In the genomic region with DNA sequence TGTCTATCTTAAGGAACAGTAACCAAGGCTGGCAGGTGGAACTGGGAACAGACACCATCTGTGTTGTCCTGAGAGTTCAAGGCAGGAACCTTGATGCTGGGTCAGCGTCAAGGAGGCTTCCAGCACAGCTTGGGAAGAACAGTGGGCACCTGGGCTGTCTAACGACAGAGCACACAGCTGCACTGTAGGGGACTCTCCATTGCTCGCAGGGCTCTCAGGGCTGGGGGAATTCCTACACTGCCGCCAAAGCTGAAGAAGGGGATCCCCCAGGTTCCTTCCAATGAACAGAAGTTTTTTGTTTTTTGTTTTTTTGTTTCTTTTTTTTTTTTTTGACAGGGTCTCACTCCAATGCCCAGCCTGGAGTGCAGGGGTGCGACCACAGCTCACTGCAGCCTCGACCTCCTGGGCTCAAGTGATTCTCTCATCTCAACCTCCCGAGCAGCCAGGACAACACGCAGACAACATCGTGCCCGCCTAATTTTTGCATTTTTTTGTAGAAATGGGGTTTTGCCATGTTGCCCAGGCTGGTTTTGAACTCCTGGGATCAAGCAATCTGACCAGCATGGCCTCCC, we compare ENCODE assay signal across 8 cellular contexts.
DNase-seq lines count a peak whose midpoint lies in the region; ATAC-seq lines count a peak whose summit lies in the region.

No MANE protein-coding gene starts in this region.

- H3K27ac Mint-ChIP-seq in activated naive CD4-positive, alpha-beta T cell treated with anti-CD3 and anti-CD28 coated beads for 36 hours: peak overlapping the region; percentile 53
- no peak overlapping the region for H3K27ac Mint-ChIP-seq in activated naive CD4-positive, alpha-beta T cell treated with anti-CD3 and anti-CD28 coated beads, Interleukin-2, amount 10 ng/mL, durations not matched to agents 7 days and 5 days
- peak overlapping the region; percentile 9 to 40 for H3K27ac Mint-ChIP-seq in stimulated activated naive CD8-positive, alpha-beta T cell treated with anti-CD3 and anti-CD28 coated beads, Interleukin-15, amount 100 ng/mL, for 72 hours

- no peaks in the 10 kb centered on the region for H3K36me3 Mint-ChIP-seq in activated naive CD4-positive, alpha-beta T cell treated with anti-CD3 and anti-CD28 coated beads for 36 hours (ENCODE audit: low read depth)
- no peaks in the 10 kb centered on the region for H3K36me3 Mint-ChIP-seq in activated naive CD4-positive, alpha-beta T cell treated with anti-CD3 and anti-CD28 coated beads, Interleukin-2, amount 10 ng/mL, durations not matched to agents 7 days and 5 days

- CTCF ChIA-PET in activated naive CD4-positive, alpha-beta T cell treated with anti-CD3 and anti-CD28 coated beads for 36 hours (lab: Charles Lee): interaction anchor here (0.6 kb wide), 1 partner anchor 939 kb away, joined by 4 read pairs; no protein-coding TSS in a partner anchor
- CTCF ChIA-PET in activated naive CD4-positive, alpha-beta T cell treated with anti-CD3 and anti-CD28 coated beads, Interleukin-2, amount 10 ng/mL, durations not matched to agents 7 days and 5 days (lab: Charles Lee): interaction anchor here (1.4 kb wide), 1 partner anchor 13 kb away, joined by 3 read pairs; no protein-coding TSS in a partner anchor

- H3K27me3 Mint-ChIP-seq in activated naive CD4-positive, alpha-beta T cell treated with anti-CD3 and anti-CD28 coated beads for 36 hours (ENCODE audit: low read depth): peaks cover 30% of the 10 kb centered on the region
- H3K27me3 Mint-ChIP-seq in activated naive CD4-positive, alpha-beta T cell treated with anti-CD3 and anti-CD28 coated beads, Interleukin-2, amount 10 ng/mL, durations not matched to agents 7 days and 5 days: peaks cover 36% of the 10 kb centered on the region
- H3K27me3 Mint-ChIP-seq in stimulated activated naive CD8-positive, alpha-beta T cell treated with anti-CD3 and anti-CD28 coated beads, Interleukin-15, amount 100 ng/mL, for 72 hours: peaks cover 41% of the 10 kb centered on the region

- no peak overlapping the region for H3K4me3 Mint-ChIP-seq in activated naive CD4-positive, alpha-beta T cell treated with anti-CD3 and anti-CD28 coated beads for 36 hours
- no peak overlapping the region for H3K4me3 Mint-ChIP-seq in activated naive CD4-positive, alpha-beta T cell treated with anti-CD3 and anti-CD28 coated beads, Interleukin-2, amount 10 ng/mL, durations not matched to agents 7 days and 5 days
- H3K4me3 Mint-ChIP-seq in stimulated activated naive CD8-positive, alpha-beta T cell treated with anti-CD3 and anti-CD28 coated beads, Interleukin-15, amount 100 ng/mL, for 72 hours: peak overlapping the region; percentile 51 to 69

- peaks cover 28% of the 10 kb centered on the region for H3K4me1 Mint-ChIP-seq in activated naive CD4-positive, alpha-beta T cell treated with anti-CD3 and anti-CD28 coated beads for 36 hours (ENCODE audit: low read depth)
- peaks cover 8% of the 10 kb centered on the region for H3K4me1 Mint-ChIP-seq in activated naive CD4-positive, alpha-beta T cell treated with anti-CD3 and anti-CD28 coated beads, Interleukin-2, amount 10 ng/mL, durations not matched to agents 7 days and 5 days
- peaks cover 82% of the 10 kb centered on the region for H3K4me1 Mint-ChIP-seq in stimulated activated naive CD8-positive, alpha-beta T cell treated with anti-CD3 and anti-CD28 coated beads, Interleukin-15, amount 100 ng/mL, for 72 hours

- peak; percentile 73 for ATAC-seq in GM21825 (IDR thresholded peaks at IDR 0.05; ENCODE audit: unreplicated experiment)
- ATAC-seq in HG03521 (IDR thresholded peaks at IDR 0.05; ENCODE audit: unreplicated experiment): peak; percentile 41
- peak; percentile 74 for ATAC-seq in stimulated activated naive CD8-positive, alpha-beta T cell treated with anti-CD3 and anti-CD28 coated beads, Interleukin-15, amount 100 ng/mL, for 72 hours

- DNase-seq in activated naive CD4-positive, alpha-beta T cell treated with anti-CD3 and anti-CD28 coated beads for 36 hours: peak; percentile 76
- DNase-seq in activated naive CD4-positive, alpha-beta T cell treated with anti-CD3 and anti-CD28 coated beads, Interleukin-2, amount 10 ng/mL, durations not matched to agents 7 days and 5 days: no peak
- DNase-seq in stimulated activated naive CD8-positive, alpha-beta T cell treated with anti-CD3 and anti-CD28 coated beads, Interleukin-15, amount 100 ng/mL, for 72 hours: peak in 1 of 2 donors; percentile 58
- DNase-seq in RPMI8226 (no peak), 8988T (no peak)
- DNase-seq in stimulated activated CD4-positive, alpha-beta T cell treated with anti-CD3 and anti-CD28 coated beads, Interleukin-4, amount 100 ng/mL, for 24 hours: no peak

- intact Hi-C loops in activated naive CD4-positive, alpha-beta T cell treated with anti-CD3 and anti-CD28 coated beads for 36 hours (cut with micrococcal nuclease): loop anchor here (10.0 kb wide), 3 partner anchors 469 to 729 kb away; no protein-coding TSS in a partner anchor

- no peaks in the 10 kb centered on the region for H3K9me3 Mint-ChIP-seq in activated naive CD4-positive, alpha-beta T cell treated with anti-CD3 and anti-CD28 coated beads for 36 hours
- H3K9me3 Mint-ChIP-seq in activated naive CD4-positive, alpha-beta T cell treated with anti-CD3 and anti-CD28 coated beads, Interleukin-2, amount 10 ng/mL, durations not matched to agents 7 days and 5 days: no peaks in the 10 kb centered on the region
- no peaks in the 10 kb centered on the region for H3K9me3 Mint-ChIP-seq in stimulated activated naive CD8-positive, alpha-beta T cell treated with anti-CD3 and anti-CD28 coated beads, Interleukin-15, amount 100 ng/mL, for 72 hours

Comparison
In these comparisons a context has a peak if more than half of its experiments do, and no peak if none do; other contexts are left out.
1. H3K4me3 Mint-ChIP-seq: peak in stimulated activated naive CD8-positive, alpha-beta T cell treated with anti-CD3 and anti-CD28 coated beads, Interleukin-15, amount 100 ng/mL, for 72 hours (2 of 2); none in activated naive CD4-positive, alpha-beta T cell treated with anti-CD3 and anti-CD28 coated beads for 36 hours (single experiment) and activated naive CD4-positive, alpha-beta T cell treated with anti-CD3 and anti-CD28 coated beads, Interleukin-2, amount 10 ng/mL, durations not matched to agents 7 days and 5 days (single experiment).
2. Peak in every context shown above with its lines, with median percentiles within 50 percentile points of each other: ATAC-seq.